In the genomic region with DNA sequence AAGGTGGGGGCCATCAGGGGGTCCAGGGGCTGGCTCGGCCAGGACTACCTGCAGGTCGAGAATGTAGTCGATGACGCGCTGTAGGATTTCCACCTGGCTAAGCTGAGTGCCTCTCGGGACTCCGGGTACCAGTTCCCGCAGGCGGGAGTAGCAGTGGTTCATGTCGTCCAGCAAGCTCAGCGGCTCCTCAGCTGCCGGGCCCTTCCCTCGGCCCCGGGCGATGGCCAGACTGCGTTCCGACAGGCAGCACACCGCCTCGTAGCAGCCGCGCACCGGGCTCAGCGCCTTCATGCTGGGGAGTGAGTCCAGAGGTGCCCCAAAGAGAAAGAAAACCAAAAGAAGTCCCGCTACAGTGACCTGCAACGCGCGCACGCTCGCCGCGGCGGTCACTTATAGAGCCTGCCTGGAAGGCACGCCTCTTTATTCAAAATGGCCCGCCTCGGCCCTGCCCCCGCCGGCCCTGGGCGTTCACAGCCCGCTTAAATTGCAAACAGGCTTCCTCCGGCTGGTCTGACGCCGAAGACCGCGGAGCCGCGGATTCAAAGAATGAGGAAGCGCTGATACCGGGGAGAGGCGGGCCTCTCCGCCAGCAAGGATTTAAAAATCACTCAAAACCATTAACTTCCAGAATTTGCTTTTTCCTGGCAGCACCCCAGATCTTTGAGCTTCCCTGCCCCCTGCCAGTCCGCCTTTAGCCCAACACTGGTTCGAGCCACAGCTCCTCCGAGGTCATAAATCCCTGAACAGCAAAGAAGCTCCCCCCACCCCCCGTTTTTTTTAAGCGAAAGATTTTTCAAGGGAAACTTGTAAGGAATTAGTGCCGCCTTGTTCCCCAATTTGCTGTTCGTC, we compare ENCODE assay signal across 8 cellular contexts. TPM values are rescaled to one million over a fixed set of nuclear protein-coding genes. Genes with fewer than 3 reads are reported as not detected.
DNase-seq lines count a peak whose midpoint lies in the region; ATAC-seq lines count a peak whose summit lies in the region.

ID3 (minus strand) TSS at position 366 of the 849 bp plus-strand sequence; CDS start at position 291, 75 bp downstream.

- peak within 1 kb of the TSS; percentile 62 for H3K4me3 ChIP-seq in endocrine pancreas (ENCODE audit: control insufficient read depth, insufficient read depth, low read length)

- no peaks in the 10 kb centered on the region for H3K9me3 ChIP-seq in endocrine pancreas (ENCODE audit: control insufficient read depth, low read length)

- H3K27me3 ChIP-seq in endocrine pancreas (ENCODE audit: control insufficient read depth, insufficient read depth, low read length) = no peaks in the 10 kb centered on the region

- no peaks in the 10 kb centered on the region for H3K4me1 ChIP-seq in endocrine pancreas (ENCODE audit: control insufficient read depth, insufficient read depth, low read length)

- H3K9ac ChIP-seq in endocrine pancreas (ENCODE audit: control insufficient read depth, insufficient read depth, low read length) = peak within 1 kb of the TSS; percentile 30

- H3K36me3 ChIP-seq in endocrine pancreas (ENCODE audit: control insufficient read depth, insufficient read depth, low read length) = no peaks in the 10 kb centered on the region

- peak; percentile 51 for ATAC-seq in GM19467 (IDR thresholded peaks at IDR 0.05; ENCODE audit: unreplicated experiment)

- peak; percentile 99 for DNase-seq in COLO668 (lab: John Stamatoyannopoulos, UW; ENCODE audit: unreplicated experiment)
- peak; percentile 77 for DNase-seq in HS-5 (ENCODE audit: low read depth)
- peak; percentile 95 for DNase-seq in NOMO-1 treated with DMSO at 0.1 percent for 48 hours (lab: John Stamatoyannopoulos, UW; ENCODE audit: unreplicated experiment)
- DNase-seq in activated CD8-positive, alpha-beta memory T cell treated with anti-CD3 and anti-CD28 coated beads for 48 hours (ENCODE audit: low read depth in 2 of 3, low spot score in 2 of 3) = peak; percentile 81 to 86 (median 83)
- peak; percentile 100 for DNase-seq in mesenteric fat pad (ENCODE audit: low spot score)
- peak; percentile 78 for DNase-seq in stimulated activated CD8-positive, alpha-beta memory T cell treated with anti-CD3 and anti-CD28 coated beads, Interleukin-15, amount 100 ng/mL, for 24 hours (ENCODE audit: low read depth)

RNA-seq across cellular contexts. Expression of gene ID3, which starts in this region (rescaled TPM):
- total RNA-seq in mesenteric fat pad = 168 TPM

Comparison
In these comparisons a context has a peak if more than half of its experiments do, and no peak if none do; other contexts are left out.
1. Peak in every context shown above with its lines: DNase-seq, ATAC-seq and H3K4me3 ChIP-seq.